Comparison of ENCODE assay signal across 26 cellular contexts in the genomic region with DNA sequence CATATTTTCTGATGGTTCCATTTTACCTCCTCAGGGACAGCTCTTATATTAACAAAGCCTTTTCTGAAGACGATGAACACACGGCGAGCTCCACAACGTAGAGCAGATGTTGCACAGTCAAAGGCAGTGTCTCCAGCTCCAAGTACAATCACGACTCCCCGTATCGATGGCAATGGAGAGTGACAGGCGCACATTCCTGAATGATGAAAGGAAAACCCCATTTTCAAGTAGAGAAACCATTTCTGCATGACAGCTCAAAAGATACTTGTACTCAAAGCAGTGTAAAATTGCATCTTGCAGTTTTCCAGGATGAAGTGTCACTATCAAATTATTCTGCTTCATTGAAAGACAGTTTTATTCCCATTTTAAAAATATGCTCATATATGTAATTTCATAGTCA.
DNase-seq lines count a peak whose midpoint lies in the region; ATAC-seq and TF ChIP-seq lines count a peak whose summit lies in the region.
"Had no signal": no experiment of that assay in that cellular context is flagged by ENCODE, and none has a peak within 500 bp of the region (broad histone marks: within the 10 kb centered on the region; RNA-seq: fewer than 3 reads in every experiment).

No MANE protein-coding gene starts in this region.

- POLR2A ChIA-PET in WTC11 (lab: Charles Lee): no interaction called here

- no peak overlapping the region for H3K4me3 Mint-ChIP-seq in WTC11
- H3K4me3 Mint-ChIP-seq: CD14-positive monocyte; CD4-positive, alpha-beta memory T cell; CD4-positive, CD25-positive, alpha-beta regulatory T cell; CD8-positive, alpha-beta memory T cell had no signal

- peak overlapping the region; percentile 10 for H3K9ac ChIP-seq in neural cell (ENCODE audit: low read length)
- H3K9ac ChIP-seq: BLaER1 had no signal

- intact Hi-C loops in tibial artery (cut with DNase I; ENCODE audit: low total_unique reads) (no loop called here), prostate gland (cut with DNase I) (no loop called here)

- 94% methylated on average over 8 of the region's 8 CpGs for WGBS in prostate gland

- peak; percentile 54 for TF ChIP-seq RAD21 in neural cell (conservative IDR thresholded peaks at IDR 0.05)

- H3K27ac ChIP-seq in neural cell (ENCODE audit: low read length) (peak overlapping the region; percentile 76), tibial artery (no peak overlapping the region), prostate gland (no peak overlapping the region)
- H3K27ac ChIP-seq: BLaER1 had no signal

- TF ChIP-seq EP300 in neural cell (conservative IDR thresholded peaks at IDR 0.05; ENCODE audit: poor library complexity, severe bottlenecking): peak; percentile 98

- no peaks in the 10 kb centered on the region for H3K9me2 ChIP-seq in neural cell (ENCODE audit: insufficient read depth, low read length)

- no peaks in the 10 kb centered on the region for H3F3A ChIP-seq in neural cell (ENCODE audit: insufficient read depth, low read length, poor library complexity, severe bottlenecking)

- TF ChIP-seq CTCF in WTC11 (IDR thresholded peaks at IDR 0.05): no peak
- TF ChIP-seq CTCF in neural cell (IDR thresholded peaks at IDR 0.05; ENCODE audit: poor library complexity, severe bottlenecking): no peak
- no peak for TF ChIP-seq CTCF in tibial artery (IDR thresholded peaks at IDR 0.05)
- TF ChIP-seq CTCF in prostate gland (IDR thresholded peaks at IDR 0.05): no peak

- H3K9me3 ChIP-seq in neural cell (ENCODE audit: low read length) (no peaks in the 10 kb centered on the region), tibial artery (no peaks in the 10 kb centered on the region), prostate gland (no peaks in the 10 kb centered on the region)
- H3K9me3 ChIP-seq: BE2C, BLaER1 had no signal

- H3K4me2 ChIP-seq in neural cell (ENCODE audit: low read length): peak overlapping the region; percentile 2
- H3K4me2 ChIP-seq: BLaER1 had no signal

- H3K36me3 ChIP-seq in neural cell (ENCODE audit: insufficient read depth, low read length): no peaks in the 10 kb centered on the region
- peaks cover 5 to 11% (median 10%) of the 10 kb centered on the region in 3 donors for H3K36me3 ChIP-seq in tibial artery
- no peaks in the 10 kb centered on the region for H3K36me3 ChIP-seq in prostate gland
- H3K36me3 ChIP-seq: BLaER1 had no signal

- CTCF ChIA-PET in WTC11 (lab: Charles Lee): no interaction called here

- no peaks in the 10 kb centered on the region; the same call in 1 of the 2 replicates for H3K27me3 Mint-ChIP-seq in WTC11 (ENCODE audit: low read depth)
- H3K27me3 Mint-ChIP-seq: CD4-positive, alpha-beta memory T cell; CD4-positive, CD25-positive, alpha-beta regulatory T cell; CD8-positive, alpha-beta memory T cell had no signal

- ATAC-seq in WTC11: no peak
- ATAC-seq: GM12878 had no signal

- H3K4me1 ChIP-seq in tibial artery (no peaks in the 10 kb centered on the region), prostate gland (replicated peaks) (no peaks in the 10 kb centered on the region)
- H3K4me1 ChIP-seq: BLaER1 had no signal

- no peaks in the 10 kb centered on the region for H4K20me1 ChIP-seq in neural cell (ENCODE audit: insufficient read depth)
- H4K20me1 ChIP-seq: BLaER1 had no signal

- H3K4me3 ChIP-seq in neural cell (ENCODE audit: low read length): peak overlapping the region; percentile 28
- H3K4me3 ChIP-seq in tibial artery: no peak overlapping the region
- H3K4me3 ChIP-seq in prostate gland: no peak overlapping the region
- H3K4me3 ChIP-seq: BLaER1, GM12878 had no signal

- H3K9me3 Mint-ChIP-seq in WTC11: no peaks in the 10 kb centered on the region
- H3K9me3 Mint-ChIP-seq: CD8-positive, alpha-beta memory T cell had no signal

- no peak for TF ChIP-seq POLR2A in prostate gland (IDR thresholded peaks at IDR 0.05)

- H3K36me3 Mint-ChIP-seq in WTC11: no peaks in the 10 kb centered on the region

- no peaks in the 10 kb centered on the region for H3K4me1 Mint-ChIP-seq in WTC11
- H3K4me1 Mint-ChIP-seq: CD14-positive monocyte; CD4-positive, alpha-beta memory T cell; CD4-positive, CD25-positive, alpha-beta regulatory T cell had no signal

- DNase-seq in NCI-H2227 treated with DMSO at 0.1 percent for 48 hours (lab: John Stamatoyannopoulos, UW): peak; percentile 42
- DNase-seq in WTC11 (ENCODE audit: low spot score): no peak
- peak; percentile 33 for DNase-seq in retina
- DNase-seq in tibial artery: no peak
- no peak for DNase-seq in central memory CD4-positive, alpha-beta T cell
- no peak for DNase-seq in NCI-H345 treated with DMSO at 0.1 percent for 48 hours (lab: John Stamatoyannopoulos, UW; ENCODE audit: unreplicated experiment)
- DNase-seq in prostate gland (ENCODE audit: low spot score): no peak
- DNase-seq: 8988T; ACHN; BE2C; C1 segment of cervical spinal cord; CD4-positive, alpha-beta memory T cell; CD4-positive, CD25-positive, alpha-beta regulatory T cell; CD8-positive, alpha-beta memory T cell; COR-L47; DMS 273 treated with DMSO at 0.1 percent for 48 hours; DMS153; DMS53; DMS79; DND-41; EL; GDM1 had no signal

- H3K79me2 ChIP-seq in neural cell (replicated peaks; ENCODE audit: insufficient read depth, low read length): no peaks in the 10 kb centered on the region

- H3K27me3 ChIP-seq in neural cell (ENCODE audit: insufficient read depth, low read depth, low read length) (no peaks in the 10 kb centered on the region), tibial artery (no peaks in the 10 kb centered on the region), prostate gland (replicated peaks; ENCODE audit: insufficient read depth) (no peaks in the 10 kb centered on the region)
- H3K27me3 ChIP-seq: BE2C, BLaER1 had no signal

- H3K27ac Mint-ChIP-seq in WTC11: peak overlapping the region; percentile 32; the same call in 1 of the 2 replicates
- H3K27ac Mint-ChIP-seq: CD14-positive monocyte; CD4-positive, alpha-beta memory T cell; CD4-positive, CD25-positive, alpha-beta regulatory T cell; CD8-positive, alpha-beta memory T cell had no signal

- no peak overlapping the region for H2AFZ ChIP-seq in neural cell (ENCODE audit: low read depth, low read length)

TF ChIP-seq in WTC11, 78 proteins besides CTCF, POLR2A, EP300 and RAD21:
- TF ChIP-seq CREM (CRISPR knock-in tag; IDR thresholded peaks at IDR 0.05) (no peak), ZNF219 (CRISPR knock-in tag; IDR thresholded peaks at IDR 0.05; ENCODE audit: borderline replicate concordance) (no peak), ZNF232 (CRISPR knock-in tag; IDR thresholded peaks at IDR 0.05) (no peak), NFE2L1 (CRISPR knock-in tag; IDR thresholded peaks at IDR 0.05) (no peak)
- TF ChIP-seq, protein P1, sequence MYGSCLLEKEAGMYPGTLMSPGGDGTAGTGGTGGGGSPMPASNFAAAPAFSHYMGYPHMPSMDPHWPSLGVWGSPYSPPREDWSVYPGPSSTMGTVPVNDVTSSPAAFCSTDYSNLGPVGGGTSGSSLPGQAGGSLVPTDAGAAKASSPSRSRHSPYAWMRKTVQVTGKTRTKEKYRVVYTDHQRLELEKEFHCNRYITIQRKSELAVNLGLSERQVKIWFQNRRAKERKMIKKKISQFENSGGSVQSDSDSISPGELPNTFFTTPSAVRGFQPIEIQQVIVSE (CRISPR knock-in tag; IDR thresholded peaks at IDR 0.05; ENCODE audit: borderline replicate concordance): no peak
- TF ChIP-seq, protein P2, sequence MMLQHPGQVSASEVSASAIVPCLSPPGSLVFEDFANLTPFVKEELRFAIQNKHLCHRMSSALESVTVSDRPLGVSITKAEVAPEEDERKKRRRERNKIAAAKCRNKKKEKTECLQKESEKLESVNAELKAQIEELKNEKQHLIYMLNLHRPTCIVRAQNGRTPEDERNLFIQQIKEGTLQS (CRISPR knock-in tag; conservative IDR thresholded peaks at IDR 0.05): no peak
TF ChIP-seq in WTC11: peak in this region for 0.

TF ChIP-seq in neural cell, 6 proteins besides CTCF, POLR2A, EP300 and RAD21:
- no peak for TF ChIP-seq EZH2 (IDR thresholded peaks at IDR 0.05; ENCODE audit: borderline replicate concordance, insufficient read depth, low read length, poor library complexity, severe bottlenecking)
- TF ChIP-seq POLR2AphosphoS5 (IDR thresholded peaks at IDR 0.05): peak; percentile 87
- TF ChIP-seq, protein P3, sequence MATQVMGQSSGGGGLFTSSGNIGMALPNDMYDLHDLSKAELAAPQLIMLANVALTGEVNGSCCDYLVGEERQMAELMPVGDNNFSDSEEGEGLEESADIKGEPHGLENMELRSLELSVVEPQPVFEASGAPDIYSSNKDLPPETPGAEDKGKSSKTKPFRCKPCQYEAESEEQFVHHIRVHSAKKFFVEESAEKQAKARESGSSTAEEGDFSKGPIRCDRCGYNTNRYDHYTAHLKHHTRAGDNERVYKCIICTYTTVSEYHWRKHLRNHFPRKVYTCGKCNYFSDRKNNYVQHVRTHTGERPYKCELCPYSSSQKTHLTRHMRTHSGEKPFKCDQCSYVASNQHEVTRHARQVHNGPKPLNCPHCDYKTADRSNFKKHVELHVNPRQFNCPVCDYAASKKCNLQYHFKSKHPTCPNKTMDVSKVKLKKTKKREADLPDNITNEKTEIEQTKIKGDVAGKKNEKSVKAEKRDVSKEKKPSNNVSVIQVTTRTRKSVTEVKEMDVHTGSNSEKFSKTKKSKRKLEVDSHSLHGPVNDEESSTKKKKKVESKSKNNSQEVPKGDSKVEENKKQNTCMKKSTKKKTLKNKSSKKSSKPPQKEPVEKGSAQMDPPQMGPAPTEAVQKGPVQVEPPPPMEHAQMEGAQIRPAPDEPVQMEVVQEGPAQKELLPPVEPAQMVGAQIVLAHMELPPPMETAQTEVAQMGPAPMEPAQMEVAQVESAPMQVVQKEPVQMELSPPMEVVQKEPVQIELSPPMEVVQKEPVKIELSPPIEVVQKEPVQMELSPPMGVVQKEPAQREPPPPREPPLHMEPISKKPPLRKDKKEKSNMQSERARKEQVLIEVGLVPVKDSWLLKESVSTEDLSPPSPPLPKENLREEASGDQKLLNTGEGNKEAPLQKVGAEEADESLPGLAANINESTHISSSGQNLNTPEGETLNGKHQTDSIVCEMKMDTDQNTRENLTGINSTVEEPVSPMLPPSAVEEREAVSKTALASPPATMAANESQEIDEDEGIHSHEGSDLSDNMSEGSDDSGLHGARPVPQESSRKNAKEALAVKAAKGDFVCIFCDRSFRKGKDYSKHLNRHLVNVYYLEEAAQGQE (IDR thresholded peaks at IDR 0.05; ENCODE audit: borderline replicate concordance): peak; percentile 100
- TF ChIP-seq SMC3 (conservative IDR thresholded peaks at IDR 0.05; ENCODE audit: poor library complexity): peak; percentile 51

Comparison
In these comparisons a context has a peak if more than half of its experiments do, and no peak if none do; other contexts are left out.
1. DNase-seq: peak in NCI-H2227 treated with DMSO at 0.1 percent for 48 hours (single experiment) and retina (single experiment); none in WTC11 (single experiment), tibial artery (0 of 2), central memory CD4-positive, alpha-beta T cell (single experiment), NCI-H345 treated with DMSO at 0.1 percent for 48 hours (single experiment) and prostate gland (single experiment).